In the genomic region with DNA sequence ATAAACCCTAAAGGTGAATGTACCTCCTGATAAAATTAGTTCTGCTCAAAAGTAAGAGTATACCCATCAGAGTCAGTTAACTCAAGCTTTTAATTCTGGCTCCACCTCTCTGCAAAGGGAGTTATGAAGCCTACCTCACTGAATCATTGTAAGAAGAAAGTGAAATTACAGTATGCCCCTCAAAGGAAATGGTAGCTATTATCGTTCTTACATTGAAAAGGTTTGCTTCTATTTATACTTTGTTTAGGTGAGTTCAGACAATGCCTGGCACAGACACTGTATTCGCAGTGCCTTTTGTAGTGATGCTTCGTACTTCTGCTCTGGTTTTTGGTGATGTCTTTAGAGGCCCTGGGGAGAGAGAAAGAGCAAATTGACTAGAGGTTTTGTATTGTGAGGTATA, we compare ENCODE assay signal across 1 cellular context.
TF ChIP-seq lines count a peak whose summit lies in the region.

No MANE protein-coding gene starts in this region.

TF ChIP-seq in GM12878, 131 proteins besides CTCF, POLR2A, EP300 and RAD21:
- TF ChIP-seq CBX5 (IDR thresholded peaks at IDR 0.05; ENCODE audit: low read depth) (no peak), MEF2A (IDR thresholded peaks at IDR 0.05; ENCODE audit: insufficient read depth, low read depth, low read length) (0 out of 2 replicates have a peak, but pooled peaks have one; percentile 36), CEBPZ (IDR thresholded peaks at IDR 0.05; ENCODE audit: low read depth, low read length) (no peak)
- TF ChIP-seq, protein P1, sequence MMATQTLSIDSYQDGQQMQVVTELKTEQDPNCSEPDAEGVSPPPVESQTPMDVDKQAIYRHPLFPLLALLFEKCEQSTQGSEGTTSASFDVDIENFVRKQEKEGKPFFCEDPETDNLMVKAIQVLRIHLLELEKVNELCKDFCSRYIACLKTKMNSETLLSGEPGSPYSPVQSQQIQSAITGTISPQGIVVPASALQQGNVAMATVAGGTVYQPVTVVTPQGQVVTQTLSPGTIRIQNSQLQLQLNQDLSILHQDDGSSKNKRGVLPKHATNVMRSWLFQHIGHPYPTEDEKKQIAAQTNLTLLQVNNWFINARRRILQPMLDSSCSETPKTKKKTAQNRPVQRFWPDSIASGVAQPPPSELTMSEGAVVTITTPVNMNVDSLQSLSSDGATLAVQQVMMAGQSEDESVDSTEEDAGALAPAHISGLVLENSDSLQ (IDR thresholded peaks at IDR 0.05) = no peak
